ENCODE assay signal across 19 cellular contexts in genomic region chr14:50967104-50967503, GRCh38. TPM values are rescaled to one million over a fixed set of nuclear protein-coding genes. Genes with fewer than 3 reads are reported as not detected.
DNase-seq lines count a peak whose midpoint lies in the region; ATAC-seq and TF ChIP-seq lines count a peak whose summit lies in the region.
"Had no signal": no experiment of that assay in that cellular context is flagged by ENCODE, and none has a peak within 500 bp of the region (broad histone marks: within the 10 kb centered on the region; RNA-seq: fewer than 3 reads in every experiment).

No MANE protein-coding gene starts in this region.

- peaks cover 10 to 33% of the 10 kb centered on the region in 2 experiments for H3K4me1 ChIP-seq in SK-N-SH (ENCODE audit: control insufficient read depth in 1 of 2, insufficient read depth in 2 of 2, low read depth in 1 of 2, low read length in 1 of 2)
- H3K4me1 ChIP-seq in spleen: peaks cover 0 to 19% (median 0%) of the 10 kb centered on the region in 6 donors
- no peaks in the 10 kb centered on the region for H3K4me1 ChIP-seq in foreskin keratinocyte

- no peak overlapping the region for H3K9ac ChIP-seq in SK-N-SH

- H3K9me3 Mint-ChIP-seq in chondrocyte (ENCODE audit: low read depth) (no peaks in the 10 kb centered on the region), mesothelial cell of epicardium (no peaks in the 10 kb centered on the region)
- H3K9me3 Mint-ChIP-seq: CD14-positive monocyte, GM23338 had no signal

- H3K4me3 ChIP-seq in SK-N-SH (ENCODE audit: low read depth in 2 of 2, low read length in 1 of 2): no peak overlapping the region
- H3K4me3 ChIP-seq in spleen: peak overlapping the region in 1 of 8 donors; percentile 29
- H3K4me3 ChIP-seq: GM23338 had no signal

- H3K27ac Mint-ChIP-seq in chondrocyte (ENCODE audit: unreplicated experiment) (peak overlapping the region; percentile 87), mesothelial cell of epicardium (peak overlapping the region; percentile 19)
- H3K27ac Mint-ChIP-seq: GM23338 had no signal

- TF ChIP-seq CTCF in SK-N-SH (IDR thresholded peaks at IDR 0.05) (no peak), chondrocyte (IDR thresholded peaks at IDR 0.05) (no peak), mesothelial cell of epicardium (IDR thresholded peaks at IDR 0.05; ENCODE audit: unreplicated experiment) (no peak), spleen (IDR thresholded peaks at IDR 0.05 in 8 of 11, conservative IDR thresholded peaks at IDR 0.05 in 3 of 11) (no peak), foreskin keratinocyte (conservative IDR thresholded peaks at IDR 0.05) (no peak)

- H3K27me3 Mint-ChIP-seq in chondrocyte (ENCODE audit: low read depth) (no peaks in the 10 kb centered on the region), mesothelial cell of epicardium (ENCODE audit: low read depth) (no peaks in the 10 kb centered on the region)

- TF ChIP-seq EP300 in SK-N-SH (IDR thresholded peaks at IDR 0.05; ENCODE audit: borderline replicate concordance in 1 of 2, low read depth in 1 of 2, low read length in 1 of 2): no peak

- CTCF ChIA-PET in SK-N-SH (lab: Yijun Ruan, JAX): interaction anchor here (1.1 kb wide), 1 partner anchor 12 kb away, joined by 4 read pairs; no protein-coding TSS in a partner anchor

- no peak overlapping the region for H3K4me2 ChIP-seq in SK-N-SH
- H3K4me2 ChIP-seq: GM23338 had no signal

- POLR2A ChIA-PET in SK-N-SH (lab: Yijun Ruan, JAX): no interaction called here

- no peaks in the 10 kb centered on the region; the same call in 1 of the 2 replicates for H3K79me2 ChIP-seq in SK-N-SH (ENCODE audit: insufficient read depth)

- peak overlapping the region; percentile 18; the same call in 1 of the 2 replicates for H2AFZ ChIP-seq in SK-N-SH (ENCODE audit: low read depth)
- H2AFZ ChIP-seq: GM23338 had no signal

- H3K4me1 Mint-ChIP-seq in chondrocyte (ENCODE audit: low read depth) (peaks cover 64% of the 10 kb centered on the region), mesothelial cell of epicardium (peaks cover 53% of the 10 kb centered on the region)
- H3K4me1 Mint-ChIP-seq: GM23338 had no signal

- H4K20me1 ChIP-seq in SK-N-SH (ENCODE audit: insufficient read depth): no peaks in the 10 kb centered on the region

- H3K27me3 ChIP-seq in SK-N-SH (ENCODE audit: insufficient read depth) (no peaks in the 10 kb centered on the region), spleen (replicated peaks in 1 of 7) (no peaks in the 10 kb centered on the region), foreskin keratinocyte (peaks cover 8% of the 10 kb centered on the region)

- no peaks in the 10 kb centered on the region for H3K9me2 ChIP-seq in SK-N-SH

- H3F3A ChIP-seq in SK-N-SH (replicated peaks; ENCODE audit: insufficient read depth): peaks cover 40% of the 10 kb centered on the region

- no peak overlapping the region for H3K27ac ChIP-seq in SK-N-SH (ENCODE audit: low read depth in 2 of 2, low read length in 1 of 2)
- H3K27ac ChIP-seq in spleen: peak overlapping the region in 7 of 8 donors; percentile 42 to 89 (median 83)
- H3K27ac ChIP-seq in foreskin keratinocyte: no peak overlapping the region
- H3K27ac ChIP-seq: 22Rv1 had no signal

- no peak for TF ChIP-seq RAD21 in SK-N-SH (IDR thresholded peaks at IDR 0.05; ENCODE audit: low read length)

- H3K9me3 ChIP-seq in SK-N-SH (no peaks in the 10 kb centered on the region), spleen (no peaks in the 10 kb centered on the region)

- no peak for ATAC-seq in SK-N-SH treated with all-trans-retinoic acid at 6 μM for 48 hours
- no peak for ATAC-seq in GM18907 (IDR thresholded peaks at IDR 0.05; ENCODE audit: unreplicated experiment)
- ATAC-seq in HG03045 (IDR thresholded peaks at IDR 0.05; ENCODE audit: unreplicated experiment): no peak
- ATAC-seq in foreskin keratinocyte: no peak
- ATAC-seq: GM23338, HCT116 had no signal

- H3K4me3 Mint-ChIP-seq in chondrocyte (ENCODE audit: unreplicated experiment): no peak overlapping the region
- no peak overlapping the region for H3K4me3 Mint-ChIP-seq in mesothelial cell of epicardium
- H3K4me3 Mint-ChIP-seq: GM23338 had no signal

- WGBS in SK-N-SH (ENCODE audit: low lambda C conversion rate): 54% methylated on average over 3 of the region's 3 CpGs
- 51 to 84% (median 64%) methylated on average over 3 of the region's 3 CpGs for WGBS in spleen, 5 donors

- H3K36me3 ChIP-seq in SK-N-SH (replicated peaks in 1 of 2; ENCODE audit: control insufficient read depth in 1 of 2, insufficient read depth in 2 of 2, low read length in 1 of 2) (no peaks in the 10 kb centered on the region), spleen (no peaks in the 10 kb centered on the region)

- DNase-seq in SK-N-SH: no peak
- no peak for DNase-seq in chondrocyte (ENCODE audit: low spot score)
- DNase-seq in mesothelial cell of epicardium (ENCODE audit: low spot score in 2 of 2, unreplicated experiment in 2 of 2): no peak
- DNase-seq in spleen: no peak
- no peak for DNase-seq in foreskin keratinocyte
- DNase-seq: COR-L47, DMS153, NCI-H1436 treated with DMSO at 0.1 percent for 48 hours, NCI-H2029 treated with DMSO at 0.1 percent for 48 hours, NCI-H748 treated with DMSO at 0.1 percent for 48 hours, RPMI8226, SIG-M5 had no signal

- intact Hi-C loops in spleen (cut with DNase I; ENCODE audit: low total_unique reads): no loop called here

- TF ChIP-seq POLR2A in spleen (IDR thresholded peaks at IDR 0.05): no peak

- H3K36me3 Mint-ChIP-seq in chondrocyte (ENCODE audit: low read depth): no peaks in the 10 kb centered on the region
- H3K36me3 Mint-ChIP-seq in mesothelial cell of epicardium: no peaks in the 10 kb centered on the region
- H3K36me3 Mint-ChIP-seq: CD14-positive monocyte had no signal

TF ChIP-seq in SK-N-SH, 30 proteins besides CTCF, POLR2A, EP300 and RAD21 (continues in another document):
- no peak for TF ChIP-seq SMC3 (IDR thresholded peaks at IDR 0.05; ENCODE audit: low read depth, low read length)
- no peak for TF ChIP-seq PBX3 (IDR thresholded peaks at IDR 0.05)
- no peak for TF ChIP-seq RCOR1 (IDR thresholded peaks at IDR 0.05; ENCODE audit: low read length)
- TF ChIP-seq RXRA (IDR thresholded peaks at IDR 0.05; ENCODE audit: borderline replicate concordance, low read depth): no peak
- no peak for TF ChIP-seq NRF1 (IDR thresholded peaks at IDR 0.05; ENCODE audit: low read depth, low read length)
- TF ChIP-seq IRF3 (IDR thresholded peaks at IDR 0.05; ENCODE audit: low read depth, low read length): no peak
- TF ChIP-seq POLR2AphosphoS5 (IDR thresholded peaks at IDR 0.05; ENCODE audit: low read depth, low read length): no peak

TF ChIP-seq in SK-N-SH treated with all-trans-retinoic acid at 6 μM for 48 hours, 23 proteins besides CTCF, POLR2A, EP300 and RAD21:
- no peak for TF ChIP-seq ARNTL (CRISPR knock-in tag; IDR thresholded peaks at IDR 0.05; ENCODE audit: borderline replicate concordance, low read depth)
- no peak for TF ChIP-seq TOX (CRISPR knock-in tag; IDR thresholded peaks at IDR 0.05; ENCODE audit: borderline replicate concordance)
- no peak for TF ChIP-seq ZNF565 (CRISPR knock-in tag; conservative IDR thresholded peaks at IDR 0.05; ENCODE audit: low read depth)
- TF ChIP-seq ZC3H10 (CRISPR knock-in tag; IDR thresholded peaks at IDR 0.05): no peak
- TF ChIP-seq PPARA (CRISPR knock-in tag; IDR thresholded peaks at IDR 0.05; ENCODE audit: borderline replicate concordance): no peak
- no peak for TF ChIP-seq ZFP30 (CRISPR knock-in tag; IDR thresholded peaks at IDR 0.05)
- no peak for TF ChIP-seq GLIS3 (CRISPR knock-in tag; IDR thresholded peaks at IDR 0.05)
- TF ChIP-seq ZNF8 (CRISPR knock-in tag; IDR thresholded peaks at IDR 0.05): no peak
- TF ChIP-seq TCF4 (CRISPR knock-in tag; IDR thresholded peaks at IDR 0.05; ENCODE audit: borderline replicate concordance): no peak
- no peak for TF ChIP-seq ZNF70 (CRISPR knock-in tag; IDR thresholded peaks at IDR 0.05)
- no peak for TF ChIP-seq CREB5 (CRISPR knock-in tag; IDR thresholded peaks at IDR 0.05; ENCODE audit: low read depth)
- no peak for TF ChIP-seq CSDC2 (CRISPR knock-in tag; IDR thresholded peaks at IDR 0.05)
- TF ChIP-seq SNAI2 (CRISPR knock-in tag; IDR thresholded peaks at IDR 0.05): no peak
- no peak for TF ChIP-seq ZFP3 (CRISPR knock-in tag; IDR thresholded peaks at IDR 0.05)
- no peak for TF ChIP-seq BACH2 (CRISPR knock-in tag; IDR thresholded peaks at IDR 0.05; ENCODE audit: borderline replicate concordance)

RNA-seq across cellular contexts. Expression of gene PYGL, which starts 22.8 kb away (rescaled TPM):
- polyA plus RNA-seq in SK-N-SH (2012; rRNA removed): 60.2 and 66.4 TPM in 2 replicates
- polyA plus RNA-seq in SK-N-SH (2012; cell fraction: cytosol; rRNA removed): 62.8 and 70.4 TPM in 2 replicates
- polyA plus RNA-seq in SK-N-SH (2012; cell fraction: nucleus; rRNA removed): 48.1 and 72.3 TPM in 2 replicates
- total RNA-seq in chondrocyte: 97.7 to 122 TPM (median 120 TPM) in 3 replicates
- total RNA-seq in mesothelial cell of epicardium: 19.9 to 21.6 TPM (median 20.8 TPM) in 3 replicates
- total RNA-seq in spleen: 100 to 1,000 TPM in 5 of 7 donors, 10 to 100 TPM in 2; 80.4 to 302 (median 133) TPM
- 10 to 100 TPM; 14.1 to 28.4 (median 15.1) TPM for polyA plus RNA-seq in spleen
- total RNA-seq in foreskin keratinocyte: 238 and 327 TPM in 2 replicates
- polyA plus RNA-seq in foreskin keratinocyte: 115 and 162 TPM in 2 replicates

Comparison
In these comparisons a context has a peak if more than half of its experiments do, and no peak if none do; other contexts are left out.
1. H3K27ac ChIP-seq: peak in spleen (7 of 8); none in SK-N-SH (0 of 2) and foreskin keratinocyte (single experiment).